ENCODE assay signal across 8 cellular contexts in genomic region chrX:11908371-11908770, GRCh38.
DNase-seq lines count a peak whose midpoint lies in the region; ATAC-seq and TF ChIP-seq lines count a peak whose summit lies in the region.

No MANE protein-coding gene starts in this region.

- no peak overlapping the region for H3K27ac Mint-ChIP-seq in CD4-positive, alpha-beta memory T cell

- H3K4me1 ChIP-seq in CD4-positive, alpha-beta memory T cell (ENCODE audit: insufficient read depth, low read length), result no peaks in the 10 kb centered on the region
- H3K4me1 ChIP-seq in RWPE2 (ENCODE audit: insufficient read depth, poor library complexity, severe bottlenecking) (no peaks in the 10 kb centered on the region), spleen (no peaks in the 10 kb centered on the region), ovary (ENCODE audit: insufficient read depth) (no peaks in the 10 kb centered on the region)

- no peak overlapping the region for H3K4me3 ChIP-seq in CD4-positive, alpha-beta memory T cell (ENCODE audit: low read length in 2 of 2)
- H3K4me3 ChIP-seq in RWPE2 (ENCODE audit: severe bottlenecking), result no peak overlapping the region
- H3K4me3 ChIP-seq in fibroblast of villous mesenchyme (ENCODE audit: low read depth, low read length), result no peak overlapping the region
- no peak overlapping the region for H3K4me3 ChIP-seq in spleen
- no peak overlapping the region for H3K4me3 ChIP-seq in ovary

- no peaks in the 10 kb centered on the region for H3K9me3 ChIP-seq in CD4-positive, alpha-beta memory T cell (ENCODE audit: control insufficient read depth in 1 of 2, low read length in 2 of 2)
- H3K9me3 ChIP-seq in RWPE2 (ENCODE audit: severe bottlenecking) (no peaks in the 10 kb centered on the region), spleen (peaks cover 0 to 27% (median 8%) of the 10 kb centered on the region in 8 donors), ovary (peaks cover 0 to 3% of the 10 kb centered on the region in 2 donors)

- H3K27me3 ChIP-seq in CD4-positive, alpha-beta memory T cell (ENCODE audit: insufficient read depth, low read length), result no peaks in the 10 kb centered on the region
- H3K27me3 ChIP-seq in RWPE2 (ENCODE audit: insufficient read depth, poor library complexity, severe bottlenecking) (no peaks in the 10 kb centered on the region), spleen (replicated peaks in 1 of 7) (peaks cover 0 to 9% (median 0%) of the 10 kb centered on the region in 7 donors), ovary (no peaks in the 10 kb centered on the region)

- no peaks in the 10 kb centered on the region for H3K4me1 Mint-ChIP-seq in CD4-positive, alpha-beta memory T cell

- CTCF ChIA-PET in CD4-positive, alpha-beta memory T cell (lab: Charles Lee; ENCODE audit: partially characterized antibody), result interaction anchor here (0.8 kb wide), 1 partner anchor 122 kb away, joined by 6 read pairs; no protein-coding TSS in a partner anchor

- POLR2A ChIA-PET in CD4-positive, alpha-beta memory T cell (lab: Charles Lee; ENCODE audit: partially characterized antibody), result no interaction called here

- DNase-seq in CD4-positive, alpha-beta memory T cell, result peak in 4 of 5 donors; percentile 6 to 17 (median 10)
- DNase-seq in RWPE2 (ENCODE audit: low spot score) (no peak), fibroblast of villous mesenchyme (ENCODE audit: low read depth) (peak; percentile 25), spleen (no peak), ovary (no peak)

- H3K27ac ChIP-seq in CD4-positive, alpha-beta memory T cell (ENCODE audit: low read depth, low read length), result no peak overlapping the region
- H3K27ac ChIP-seq in RWPE2 (ENCODE audit: poor library complexity, severe bottlenecking), result no peak overlapping the region
- H3K27ac ChIP-seq in spleen, result no peak overlapping the region
- H3K27ac ChIP-seq in ovary, result no peak overlapping the region

- H3K4me3 Mint-ChIP-seq in CD4-positive, alpha-beta memory T cell, result no peak overlapping the region

- peaks cover 0 to 2% of the 10 kb centered on the region in 2 donors for H3K27me3 Mint-ChIP-seq in CD4-positive, alpha-beta memory T cell

- WGBS in spleen, 5 donors, result 2 to 14% (median 7%) methylated on average over 2 of the region's 2 CpGs
- 17 to 26% (median 20%) methylated on average over 2 of the region's 2 CpGs for WGBS in ovary, 3 donors

- no peak for TF ChIP-seq POLR2A in spleen (IDR thresholded peaks at IDR 0.05)
- no peak for TF ChIP-seq POLR2A in ovary (IDR thresholded peaks at IDR 0.05)

- peak; percentile 54 for TF ChIP-seq CTCF in RWPE2 (IDR thresholded peaks at IDR 0.05; ENCODE audit: poor library complexity, severe bottlenecking)
- TF ChIP-seq CTCF in fibroblast of villous mesenchyme (IDR thresholded peaks at IDR 0.05; ENCODE audit: insufficient read depth, low read depth, low read length), result peak; percentile 50
- TF ChIP-seq CTCF in spleen (IDR thresholded peaks at IDR 0.05 in 8 of 11, conservative IDR thresholded peaks at IDR 0.05 in 3 of 11), result peak in 2 of 11 experiments; percentile 31 to 38
- no peak for TF ChIP-seq CTCF in ovary (IDR thresholded peaks at IDR 0.05)

- ATAC-seq in GM18870 (IDR thresholded peaks at IDR 0.05; ENCODE audit: unreplicated experiment) (peak; percentile 81), HG03280 (IDR thresholded peaks at IDR 0.05; ENCODE audit: unreplicated experiment) (peak; percentile 74), RWPE2 (ENCODE audit: low read depth) (0 out of 3 replicates have a peak, but pooled peaks have one; percentile 58), GM19467 (IDR thresholded peaks at IDR 0.05; ENCODE audit: unreplicated experiment) (no peak)

- no peaks in the 10 kb centered on the region for H3K36me3 Mint-ChIP-seq in CD4-positive, alpha-beta memory T cell

- no peak for TF ChIP-seq EP300 in ovary (IDR thresholded peaks at IDR 0.05)

- intact Hi-C loops in CD4-positive, alpha-beta memory T cell (cut with micrococcal nuclease), result loop anchor here (1.0 kb wide), 1 partner anchor 121 kb away; no protein-coding TSS in a partner anchor
- intact Hi-C loops in spleen (cut with DNase I; ENCODE audit: low total_unique reads), result no loop called here
- intact Hi-C loops in ovary (cut with DNase I), result no loop called here

- no peaks in the 10 kb centered on the region for H3K36me3 ChIP-seq in CD4-positive, alpha-beta memory T cell (ENCODE audit: insufficient read depth, low read length)
- H3K36me3 ChIP-seq in RWPE2 (ENCODE audit: low read depth) (no peaks in the 10 kb centered on the region), spleen (no peaks in the 10 kb centered on the region), ovary (no peaks in the 10 kb centered on the region)

- H3K9me3 Mint-ChIP-seq in CD4-positive, alpha-beta memory T cell, result peaks cover 0 to 22% (median 12%) of the 10 kb centered on the region in 8 donors

Comparison
In these comparisons a context has a peak if more than half of its experiments do, and no peak if none do; other contexts are left out.
1. DNase-seq: peak in CD4-positive, alpha-beta memory T cell (4 of 5) and fibroblast of villous mesenchyme (single experiment); none in RWPE2 (single experiment), spleen (single experiment) and ovary (0 of 5).
2. CTCF ChIP-seq: peak in RWPE2 (single experiment) and fibroblast of villous mesenchyme (single experiment); none in ovary (0 of 3).